11 cellular contexts compared by ENCODE assay signal in genomic region chr3:67329358-67329757, GRCh38.
DNase-seq lines count a peak whose midpoint lies in the region; ATAC-seq lines count a peak whose summit lies in the region.
"Had no signal": no experiment of that assay in that cellular context is flagged by ENCODE, and none has a peak within 500 bp of the region (broad histone marks: within the 10 kb centered on the region; RNA-seq: fewer than 3 reads in every experiment).

No MANE protein-coding gene starts in this region.

- no peak overlapping the region for H3K4me3 Mint-ChIP-seq in activated T-cell treated with anti-CD3 and anti-CD28 coated beads, Interleukin-2, amount 50 U/mL, for 72 hours

- peaks cover 37% of the 10 kb centered on the region for H3K27me3 Mint-ChIP-seq in activated T-cell treated with anti-CD3 and anti-CD28 coated beads, Interleukin-2, amount 50 U/mL, for 72 hours (ENCODE audit: low read depth)

- ATAC-seq in HG02938 (IDR thresholded peaks at IDR 0.05; ENCODE audit: unreplicated experiment): peak; percentile 49
- ATAC-seq in activated T-cell treated with anti-CD3 and anti-CD28 coated beads, Interleukin-2, amount 50 U/mL, for 72 hours (replicated peaks in 1 of 2): peak; percentile 96 to 98

- DNase-seq in activated T-cell treated with anti-CD3 and anti-CD28 coated beads for 24 hours (ENCODE audit: low read depth): peak; percentile 22
- DNase-seq in activated T-cell treated with anti-CD3 and anti-CD28 coated beads for 4 hours: no peak
- DNase-seq in activated T-cell treated with anti-CD3 and anti-CD28 coated beads, Interleukin-2, amount 50 U/mL, for 72 hours: peak; percentile 15 to 61
- peak; percentile 8 for DNase-seq in stimulated activated CD8-positive, alpha-beta memory T cell treated with anti-CD3 and anti-CD28 coated beads, Interleukin-4, amount 100 ng/mL, for 24 hours (ENCODE audit: low read depth)
- DNase-seq in H4 (ENCODE audit: low spot score): no peak
- no peak for DNase-seq in central memory CD4-positive, alpha-beta T cell
- no peak for DNase-seq in cerebellum (ENCODE audit: low spot score)
- DNase-seq: caudate nucleus, NCI-H446, transverse colon had no signal

- peaks cover 26% of the 10 kb centered on the region for H3K4me1 Mint-ChIP-seq in activated T-cell treated with anti-CD3 and anti-CD28 coated beads, Interleukin-2, amount 50 U/mL, for 72 hours (ENCODE audit: low read depth)

- peaks cover 4% of the 10 kb centered on the region in 2 donors for H3K36me3 Mint-ChIP-seq in activated T-cell treated with anti-CD3 and anti-CD28 coated beads, Interleukin-2, amount 50 U/mL, for 72 hours (ENCODE audit: insufficient read depth in 2 of 2)

- peaks cover 2 to 4% of the 10 kb centered on the region in 2 donors for H3K9me3 Mint-ChIP-seq in activated T-cell treated with anti-CD3 and anti-CD28 coated beads, Interleukin-2, amount 50 U/mL, for 72 hours

- H3K27ac Mint-ChIP-seq in activated T-cell treated with anti-CD3 and anti-CD28 coated beads, Interleukin-2, amount 50 U/mL, for 72 hours: no peak overlapping the region

Comparison
In these comparisons a context has a peak if more than half of its experiments do, and no peak if none do; other contexts are left out.
1. DNase-seq: peak in activated T-cell treated with anti-CD3 and anti-CD28 coated beads for 24 hours (single experiment), activated T-cell treated with anti-CD3 and anti-CD28 coated beads, Interleukin-2, amount 50 U/mL, for 72 hours (2 of 2) and stimulated activated CD8-positive, alpha-beta memory T cell treated with anti-CD3 and anti-CD28 coated beads, Interleukin-4, amount 100 ng/mL, for 24 hours (single experiment); none in activated T-cell treated with anti-CD3 and anti-CD28 coated beads for 4 hours (single experiment), H4 (single experiment), central memory CD4-positive, alpha-beta T cell (single experiment) and cerebellum (single experiment).